ENCODE assay signal across 16 cellular contexts in the genomic region with DNA sequence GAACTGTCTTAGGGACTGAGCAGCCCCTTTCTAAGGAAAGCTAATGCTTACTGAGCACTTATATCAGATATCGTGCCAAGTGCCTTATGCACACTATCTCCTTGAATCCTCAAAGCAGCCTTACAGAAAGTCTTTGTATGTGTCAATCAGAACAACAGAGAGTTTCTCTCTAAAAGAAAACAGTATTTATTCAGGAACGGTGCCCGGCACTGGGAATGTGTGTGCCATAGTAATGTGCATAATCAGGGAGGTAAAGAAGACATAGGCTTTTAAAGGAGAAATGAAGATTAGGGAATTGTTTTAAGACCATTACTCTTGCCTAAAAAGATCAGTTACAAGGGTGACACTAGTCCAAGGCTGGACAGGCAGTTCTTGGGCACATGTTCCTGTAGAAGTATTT. TPM values are rescaled to one million over a fixed set of nuclear protein-coding genes. Genes with fewer than 3 reads are reported as not detected.
"Had no signal": no experiment of that assay in that cellular context is flagged by ENCODE, and none has a peak within 500 bp of the region (broad histone marks: within the 10 kb centered on the region; RNA-seq: fewer than 3 reads in every experiment).

No MANE protein-coding gene starts in this region.

RNA-seq across cellular contexts. Expression of a gene that starts 17.3 kb away (rescaled TPM):
- total RNA-seq: naive thymus-derived CD8-positive, alpha-beta T cell; natural killer cell treated with Interleukin-12 subunit alpha and Interleukin-12 subunit beta and Interleukin-15 and Interleukin-18, amount 100 ng/mL, for 72 hours; neural crest cell; omental fat pad; osteocyte; pancreas; progenitor cell of endocrine pancreas; pulmonary artery endothelial cell; right atrium auricular region; sciatic nerve; smooth muscle cell; subcutaneous adipose tissue; temporal lobe; transverse colon; upper lobe of right lung; urinary bladder had no signal
- polyA plus RNA-seq: naive thymus-derived CD8-positive, alpha-beta T cell; smooth muscle cell had no signal
